1 cellular context compared by ENCODE assay signal in genomic region chr16:85234310-85235235, GRCh38.
TF ChIP-seq lines count a peak whose summit lies in the region.

No MANE protein-coding gene starts in this region.

TF ChIP-seq in HepG2, 621 proteins besides CTCF, POLR2A, EP300 and RAD21 (continued from another document and continues in another):
- peak; percentile 33; the same call in 1 of the 2 replicates for TF ChIP-seq ZNF281 (CRISPR knock-in tag; IDR thresholded peaks at IDR 0.05; ENCODE audit: borderline replicate concordance)
- peak; percentile 57; the same call in 1 of the 2 replicates for TF ChIP-seq ZBTB33 (CRISPR knock-in tag; IDR thresholded peaks at IDR 0.05)
- TF ChIP-seq ZBTB49 (CRISPR knock-in tag; IDR thresholded peaks at IDR 0.05; ENCODE audit: borderline replicate concordance), result no peak
- TF ChIP-seq ZNF441 (CRISPR knock-in tag; IDR thresholded peaks at IDR 0.05; ENCODE audit: borderline replicate concordance), result 0 out of 2 replicates have a peak, but pooled peaks have one; percentile 38
- TF ChIP-seq PAX8 (CRISPR knock-in tag; IDR thresholded peaks at IDR 0.05; ENCODE audit: borderline replicate concordance), result 0 out of 2 replicates have a peak, but pooled peaks have one; percentile 46
- peak; percentile 99 for TF ChIP-seq SP5 (CRISPR knock-in tag; IDR thresholded peaks at IDR 0.05; ENCODE audit: borderline replicate concordance, low read depth)
- no peak for TF ChIP-seq NCOA5 (CRISPR knock-in tag; IDR thresholded peaks at IDR 0.05)
- TF ChIP-seq ZBTB4 (CRISPR knock-in tag; IDR thresholded peaks at IDR 0.05; ENCODE audit: borderline replicate concordance), result no peak
- 0 out of 4 replicates have a peak, but pooled peaks of 1 of the 2 experiments have one; percentile 44 for TF ChIP-seq HMGXB4 (CRISPR knock-in tag; IDR thresholded peaks at IDR 0.05; ENCODE audit: borderline replicate concordance in 1 of 2, low read depth in 1 of 2)
- 0 out of 2 replicates have a peak, but pooled peaks have one; percentile 70 for TF ChIP-seq EED (CRISPR knock-in tag; IDR thresholded peaks at IDR 0.05)
- TF ChIP-seq ESRRA (CRISPR knock-in tag; IDR thresholded peaks at IDR 0.05; ENCODE audit: low read depth), result peak; percentile 91
- 0 out of 2 replicates have a peak, but pooled peaks have one; percentile 31 for TF ChIP-seq ZNF607 (CRISPR knock-in tag; IDR thresholded peaks at IDR 0.05; ENCODE audit: borderline replicate concordance)
- TF ChIP-seq ZNF331 (CRISPR knock-in tag; IDR thresholded peaks at IDR 0.05), result peak; percentile 48; the same call in 1 of the 2 replicates
- TF ChIP-seq ZNF431 (CRISPR knock-in tag; IDR thresholded peaks at IDR 0.05; ENCODE audit: borderline replicate concordance, low read depth), result 0 out of 2 replicates have a peak, but pooled peaks have one; percentile 37
- no peak for TF ChIP-seq ZNF75D (CRISPR knock-in tag; IDR thresholded peaks at IDR 0.05; ENCODE audit: borderline replicate concordance)
- TF ChIP-seq ONECUT2 (CRISPR knock-in tag; IDR thresholded peaks at IDR 0.05), result no peak
- 0 out of 2 replicates have a peak, but pooled peaks have one; percentile 24 for TF ChIP-seq DNMT1 (CRISPR knock-in tag; IDR thresholded peaks at IDR 0.05)
- peak; percentile 45; the same call in 1 of the 2 replicates for TF ChIP-seq ZNF556 (CRISPR knock-in tag; IDR thresholded peaks at IDR 0.05; ENCODE audit: borderline replicate concordance)
- TF ChIP-seq GRHL1 (CRISPR knock-in tag; conservative IDR thresholded peaks at IDR 0.05), result no peak
- TF ChIP-seq SCMH1 (CRISPR knock-in tag; IDR thresholded peaks at IDR 0.05; ENCODE audit: borderline replicate concordance), result no peak
- no peak for TF ChIP-seq ATF7-NPFF (CRISPR knock-in tag; IDR thresholded peaks at IDR 0.05; ENCODE audit: low read depth)
- TF ChIP-seq HNF4G (IDR thresholded peaks at IDR 0.05; ENCODE audit: borderline replicate concordance, low read depth, low read length), result peak; percentile 21; the same call in 1 of the 2 replicates
- no peak; the same call in 1 of the 2 replicates for TF ChIP-seq HNF4G (CRISPR knock-in tag; IDR thresholded peaks at IDR 0.05; ENCODE audit: borderline replicate concordance, low read depth)
- TF ChIP-seq IRF2 (CRISPR knock-in tag; IDR thresholded peaks at IDR 0.05), result peak; percentile 38; the same call in 1 of the 2 replicates
- TF ChIP-seq ZNF709 (CRISPR knock-in tag; IDR thresholded peaks at IDR 0.05), result peak; percentile 50; the same call in 1 of the 2 replicates
- TF ChIP-seq RXRA (CRISPR knock-in tag; IDR thresholded peaks at IDR 0.05), result peak; percentile 98
- TF ChIP-seq KDM2A (CRISPR knock-in tag; IDR thresholded peaks at IDR 0.05; ENCODE audit: borderline replicate concordance, low read depth), result no peak; the same call in 1 of the 2 replicates
- TF ChIP-seq RARA (CRISPR knock-in tag; IDR thresholded peaks at IDR 0.05), result peak; percentile 98
- no peak for TF ChIP-seq ZNF749 (CRISPR knock-in tag; IDR thresholded peaks at IDR 0.05; ENCODE audit: borderline replicate concordance)
- no peak for TF ChIP-seq PRDM15 (CRISPR knock-in tag; IDR thresholded peaks at IDR 0.05)
- TF ChIP-seq SP1 (IDR thresholded peaks at IDR 0.05), result no peak
- peak; percentile 80 for TF ChIP-seq SP1 (CRISPR knock-in tag; IDR thresholded peaks at IDR 0.05)
- TF ChIP-seq MAZ (IDR thresholded peaks at IDR 0.05; ENCODE audit: borderline replicate concordance, low read depth, low read length), result peak; percentile 60; the same call in 1 of the 2 replicates
- peak; percentile 71 for TF ChIP-seq MAZ (CRISPR knock-in tag; IDR thresholded peaks at IDR 0.05; ENCODE audit: low read depth)
- TF ChIP-seq GMEB2 (CRISPR knock-in tag; IDR thresholded peaks at IDR 0.05; ENCODE audit: low read depth), result no peak
- TF ChIP-seq BORCS8-MEF2B (CRISPR knock-in tag; IDR thresholded peaks at IDR 0.05), result peak; percentile 64; the same call in 1 of the 2 replicates
